1 cellular context compared by ENCODE assay signal in the genomic region with DNA sequence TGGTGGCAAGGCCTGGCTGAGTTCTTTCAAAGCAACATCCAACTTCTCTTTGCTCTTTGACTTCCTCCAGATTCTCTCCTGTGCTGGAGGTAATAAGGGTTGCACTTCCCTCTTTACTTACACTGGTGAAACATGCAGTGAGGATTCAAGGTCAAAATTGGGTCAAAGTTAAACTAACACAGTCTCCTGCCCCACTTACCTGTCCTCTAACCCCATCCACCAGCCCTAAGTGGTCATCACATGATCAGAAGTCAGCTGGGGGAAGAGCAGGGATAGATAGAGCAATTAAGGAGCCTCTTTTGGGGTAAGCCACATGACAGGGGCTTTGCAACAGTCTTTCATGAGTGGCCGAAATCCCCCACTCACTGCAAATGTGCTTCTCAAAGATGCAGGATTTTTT.
A peak's percentile ranks its signal among the peaks of the same experiment; 100 is the strongest.
TF ChIP-seq lines count a peak whose summit lies in the region.

No MANE protein-coding gene starts in this region.

TF ChIP-seq in K562, 482 proteins besides CTCF, POLR2A, EP300 and RAD21:
- TF ChIP-seq TFE3 (CRISPR knock-in tag; IDR thresholded peaks at IDR 0.05), result 0 out of 2 replicates have a peak, but pooled peaks have one; percentile 19
